ENCODE assay signal across 13 cellular contexts in the genomic region with DNA sequence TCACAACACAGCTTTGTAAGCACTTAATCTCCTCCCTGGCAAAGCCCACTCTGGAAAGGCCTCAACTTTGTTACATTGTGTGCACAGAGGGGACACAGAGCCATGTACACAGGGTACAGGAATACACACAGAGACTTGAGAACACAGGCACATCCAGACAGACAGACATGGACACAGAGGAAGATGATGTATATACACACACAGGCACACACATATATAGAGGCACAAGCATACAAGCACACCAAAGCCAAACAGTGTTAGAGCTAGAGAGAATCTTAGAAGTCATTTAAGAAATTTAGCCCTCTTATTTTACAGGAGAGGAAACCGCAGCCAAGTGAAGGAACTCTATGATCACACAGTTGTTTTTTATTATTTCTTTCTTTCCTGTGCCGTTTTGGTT. TPM values are rescaled to one million over a fixed set of nuclear protein-coding genes. Genes with fewer than 3 reads are reported as not detected.
DNase-seq lines count a peak whose midpoint lies in the region; ATAC-seq, FAIRE-seq and TF ChIP-seq lines count a peak whose summit lies in the region.
"Had no signal": no experiment of that assay in that cellular context is flagged by ENCODE, and none has a peak within 500 bp of the region (broad histone marks: within the 10 kb centered on the region; RNA-seq: fewer than 3 reads in every experiment).

No MANE protein-coding gene starts in this region.

- H3K4me1 ChIP-seq in A549 = peaks cover 64% of the 10 kb centered on the region
- H3K4me1 ChIP-seq in RWPE2 (ENCODE audit: insufficient read depth, poor library complexity, severe bottlenecking) = peaks cover 68% of the 10 kb centered on the region
- peaks cover 15% of the 10 kb centered on the region for H3K4me1 ChIP-seq in fibroblast of lung (ENCODE audit: control insufficient read depth, extremely low read depth, insufficient read depth, low read length)

- H3K4me3 ChIP-seq in A549 (no peak overlapping the region), RWPE2 (ENCODE audit: severe bottlenecking) (no peak overlapping the region), fibroblast of lung (replicated peaks in 1 of 4; ENCODE audit: control extremely low read depth in 1 of 4, insufficient read depth in 1 of 4, low read depth in 3 of 4, low read length in 4 of 4) (no peak overlapping the region)

- 38% methylated on average over 2 of the region's 2 CpGs for WGBS in A549 (ENCODE audit: missing lambda C conversion rate)

- no peak for DNase-seq in A549 (ENCODE audit: low read depth in 1 of 2, low spot score in 1 of 2)
- DNase-seq in RWPE2 (ENCODE audit: low spot score) = no peak
- DNase-seq in fibroblast of lung (ENCODE audit: low read depth in 2 of 2) = no peak
- no peak for DNase-seq in osteocyte (ENCODE audit: extremely low spot score, unreplicated experiment)
- no peak for DNase-seq in DMS 273 treated with DMSO at 0.1 percent for 48 hours (lab: John Stamatoyannopoulos, UW)
- DNase-seq in substantia nigra (lab: John Stamatoyannopoulos, UW) = no peak
- no peak for DNase-seq in T1000 (lab: John Stamatoyannopoulos, UW)
- DNase-seq in RPMI8226 = no peak
- DNase-seq: activated naive CD4-positive, alpha-beta T cell; NCI-H1436; NCI-H524 treated with DMSO at 0.1 percent for 48 hours had no signal

- TF ChIP-seq CTCF in A549 (IDR thresholded peaks at IDR 0.05) (no peak), RWPE2 (IDR thresholded peaks at IDR 0.05; ENCODE audit: poor library complexity, severe bottlenecking) (no peak), fibroblast of lung (conservative IDR thresholded peaks at IDR 0.05 in 1 of 2, IDR thresholded peaks at IDR 0.05 in 1 of 2; ENCODE audit: low read depth in 1 of 2, low read length in 2 of 2) (no peak), osteocyte (IDR thresholded peaks at IDR 0.05) (no peak)

- no peaks in the 10 kb centered on the region for H3K36me3 Mint-ChIP-seq in osteocyte (ENCODE audit: unreplicated experiment)

- H2AFZ ChIP-seq in fibroblast of lung (ENCODE audit: low read length) = no peak overlapping the region

- no peaks in the 10 kb centered on the region for H3K36me3 ChIP-seq in RWPE2 (ENCODE audit: low read depth)
- no peaks in the 10 kb centered on the region for H3K36me3 ChIP-seq in fibroblast of lung (ENCODE audit: control insufficient read depth, insufficient read depth, low read length)

- FAIRE-seq in A549 (lab: Jason Lieb, UNC) = no peak

- H3K27me3 Mint-ChIP-seq in osteocyte (ENCODE audit: unreplicated experiment) = peaks cover 18% of the 10 kb centered on the region

- H3K9me3 ChIP-seq in A549 = no peaks in the 10 kb centered on the region
- H3K9me3 ChIP-seq in RWPE2 (ENCODE audit: severe bottlenecking) = no peaks in the 10 kb centered on the region
- H3K9me3 ChIP-seq in fibroblast of lung (ENCODE audit: control insufficient read depth, insufficient read depth, low read depth, low read length) = no peaks in the 10 kb centered on the region

- POLR2A ChIA-PET in A549 (lab: Yijun Ruan, JAX) = interaction anchor here (0.6 to 3.5 kb wide), 6 partner anchors 8 to 211 kb away, joined by 3 to 27 read pairs (median 5); partner anchors contain the start of genes PEX12 and TAF15

- CTCF ChIA-PET in A549 (lab: Yijun Ruan, JAX) = interaction anchor here (0.6 to 43.9 kb wide), 6 partner anchors 9 to 177 kb away, joined by 3 to 2039 read pairs (median 10); partner anchors contain the start of genes C17orf50, GAS2L2, MMP28 and TAF15

- H3K9ac ChIP-seq in fibroblast of lung (ENCODE audit: insufficient read depth, low read length) = no peak overlapping the region

- H3K27ac ChIP-seq in A549 (peak overlapping the region; percentile 83 to 93), RWPE2 (ENCODE audit: poor library complexity, severe bottlenecking) (peak overlapping the region; percentile 91), fibroblast of lung (ENCODE audit: insufficient read depth, low read length) (peak overlapping the region; percentile 47), substantia nigra (ENCODE audit: low read depth, low read length, poor library complexity, severe bottlenecking) (no peak overlapping the region)

- no peaks in the 10 kb centered on the region for H3K9me3 Mint-ChIP-seq in osteocyte (ENCODE audit: unreplicated experiment)
- H3K9me3 Mint-ChIP-seq: neural crest cell had no signal

- no peak for TF ChIP-seq POLR2A in A549 (IDR thresholded peaks at IDR 0.05; ENCODE audit: low read length)

- no peaks in the 10 kb centered on the region for H3K27me3 ChIP-seq in RWPE2 (ENCODE audit: insufficient read depth, poor library complexity, severe bottlenecking)
- peaks cover 21% of the 10 kb centered on the region for H3K27me3 ChIP-seq in fibroblast of lung (ENCODE audit: control insufficient read depth, insufficient read depth, low read length)

- H3K27ac Mint-ChIP-seq in osteocyte (ENCODE audit: unreplicated experiment) = peak overlapping the region; percentile 91

- TF ChIP-seq EP300 in A549 (IDR thresholded peaks at IDR 0.05) = no peak

- no peaks in the 10 kb centered on the region for H3K79me2 ChIP-seq in fibroblast of lung (ENCODE audit: control insufficient read depth, insufficient read depth, low read length)

- no peak overlapping the region for H3K4me3 Mint-ChIP-seq in osteocyte (ENCODE audit: unreplicated experiment)
- H3K4me3 Mint-ChIP-seq: neural crest cell had no signal

- H3K4me2 ChIP-seq in A549 = peak overlapping the region; percentile 83
- H3K4me2 ChIP-seq in fibroblast of lung (ENCODE audit: extremely low read depth, insufficient read depth, low read length) = peak overlapping the region; percentile 78

- peaks cover 36% of the 10 kb centered on the region for H3K4me1 Mint-ChIP-seq in osteocyte (ENCODE audit: unreplicated experiment)

- H4K20me1 ChIP-seq in fibroblast of lung (ENCODE audit: control insufficient read depth, extremely low read depth, insufficient read depth, low read length) = no peaks in the 10 kb centered on the region

- ATAC-seq in A549 = peak; percentile 64 to 66
- ATAC-seq in RWPE2 (ENCODE audit: low read depth) = peak; percentile 1; the same call in 1 of the 3 replicates

- no peak for TF ChIP-seq RAD21 in A549 (conservative IDR thresholded peaks at IDR 0.05 in 1 of 2, IDR thresholded peaks at IDR 0.05 in 1 of 2)

TF ChIP-seq in A549, 52 proteins besides CTCF, POLR2A, EP300 and RAD21 (continues in another document):
- TF ChIP-seq ZNF302 (CRISPR knock-in tag; IDR thresholded peaks at IDR 0.05) = no peak
- TF ChIP-seq MAFK (IDR thresholded peaks at IDR 0.05; ENCODE audit: partially characterized antibody) = no peak
- TF ChIP-seq PHF8 (IDR thresholded peaks at IDR 0.05; ENCODE audit: borderline replicate concordance, low read depth) = no peak

RNA-seq across cellular contexts. Expression of gene MMP28, which starts 6.4 kb away (rescaled TPM):
- polyA plus RNA-seq in A549 (2011; rRNA removed) = 6.7 and 7.1 TPM in 2 replicates
- 5.0 and 5.1 TPM in 2 replicates for polyA plus RNA-seq in A549 (2012; cell fraction: cytosol; rRNA removed)
- polyA plus RNA-seq in A549 (2012; cell fraction: nucleus; rRNA removed) = 4.7 and 7.1 TPM in 2 replicates
- polyA plus RNA-seq in A549 (2017; fragmentation: RNase III; extraction: RNeasy Plus Mini Kit Qiagen cat#74134 plus additional on column Dnase treatment) = 5.2 to 8.3 TPM (median 6.6 TPM) in 3 replicates
- polyA minus RNA-seq in A549 (2011; rRNA and poly(A)+ RNA removed) = 3.5 and 4.4 TPM in 2 replicates
- total RNA-seq in fibroblast of lung = 2.8 and 4.6 TPM in 2 replicates
- 0.49 and 1.1 TPM in 2 replicates for polyA plus RNA-seq in fibroblast of lung
- 0.46 and 0.58 TPM in 2 replicates for polyA plus RNA-seq in fibroblast of lung (2012)
- polyA minus RNA-seq in fibroblast of lung (ENCODE audit: low replicate concordance) = not detected in 2 replicates
- 0.73 and 0.75 TPM in 2 replicates for total RNA-seq in osteocyte

RNA-seq across cellular contexts. Expression of gene TAF15, which starts 20.2 kb away (rescaled TPM):
- polyA plus RNA-seq in A549 (2011; rRNA removed) (130 and 213 TPM in 2 replicates), A549 (2017; fragmentation: RNase III; extraction: RNeasy Plus Mini Kit Qiagen cat#74134 plus additional on column Dnase treatment) (543 to 568 TPM (median 544 TPM) in 3 replicates), fibroblast of lung (22.9 and 30.5 TPM in 2 replicates)
- polyA plus RNA-seq in A549 (2012; cell fraction: cytosol; rRNA removed) = 141 and 153 TPM in 2 replicates
- polyA plus RNA-seq in A549 (2012; cell fraction: nucleus; rRNA removed) = 63.3 and 107 TPM in 2 replicates
- polyA minus RNA-seq in A549 (2011; rRNA and poly(A)+ RNA removed) = 100 and 113 TPM in 2 replicates
- total RNA-seq in fibroblast of lung (57.8 and 84.1 TPM in 2 replicates), osteocyte (157 and 170 TPM in 2 replicates)
- 144 and 199 TPM in 2 replicates for polyA plus RNA-seq in fibroblast of lung (2012)
- 37.2 and 39.4 TPM in 2 replicates for polyA minus RNA-seq in fibroblast of lung (ENCODE audit: low replicate concordance)

RNA-seq across cellular contexts. Expression of gene C17orf50, which starts 28.4 kb away (rescaled TPM):
- 0.19 TPM in 1 of 2 replicates, not detected in the other for polyA plus RNA-seq in A549 (2011; rRNA removed)
- polyA plus RNA-seq in A549 (2012; cell fraction: cytosol; rRNA removed) = 0.31 and 0.32 TPM in 2 replicates
- 0.24 TPM in 1 of 2 replicates, not detected in the other for polyA plus RNA-seq in A549 (2012; cell fraction: nucleus; rRNA removed)
- polyA plus RNA-seq in A549 (2017; fragmentation: RNase III; extraction: RNeasy Plus Mini Kit Qiagen cat#74134 plus additional on column Dnase treatment) = 0.12 to 0.28 TPM (median 0.22 TPM) in 3 replicates
- not detected in 2 replicates for polyA minus RNA-seq in A549 (2011; rRNA and poly(A)+ RNA removed)
- not detected in 2 replicates for total RNA-seq in fibroblast of lung
- not detected in 2 replicates for polyA plus RNA-seq in fibroblast of lung
- not detected in 2 replicates for polyA plus RNA-seq in fibroblast of lung (2012)
- not detected in 2 replicates for polyA minus RNA-seq in fibroblast of lung (ENCODE audit: low replicate concordance)
- not detected in 2 replicates for total RNA-seq in osteocyte
- total RNA-seq: cerebellum had no signal

RNA-seq across cellular contexts. Expression of gene GAS2L2, which starts 36.0 kb away (rescaled TPM):
- polyA plus RNA-seq in A549 (2011; rRNA removed) (0.06 and 0.12 TPM in 2 replicates), A549 (2017; fragmentation: RNase III; extraction: RNeasy Plus Mini Kit Qiagen cat#74134 plus additional on column Dnase treatment) (0.09 to 0.15 TPM (median 0.13 TPM) in 3 replicates), fibroblast of lung (not detected in 2 replicates)
- polyA plus RNA-seq in A549 (2012; cell fraction: cytosol; rRNA removed) = 0.04 TPM in 2 replicates
- polyA plus RNA-seq in A549 (2012; cell fraction: nucleus; rRNA removed) = 0.34 and 0.42 TPM in 2 replicates
- 0.04 and 0.10 TPM in 2 replicates for polyA minus RNA-seq in A549 (2011; rRNA and poly(A)+ RNA removed)
- total RNA-seq in fibroblast of lung (not detected in 2 replicates), osteocyte (not detected in 2 replicates)
- polyA plus RNA-seq in fibroblast of lung (2012) = not detected in 2 replicates
- polyA minus RNA-seq in fibroblast of lung (ENCODE audit: low replicate concordance) = not detected in 2 replicates

RNA-seq across cellular contexts. Expression of gene RASL10B, which starts 57.6 kb away (rescaled TPM):
- polyA plus RNA-seq in A549 (2011; rRNA removed) = 0.05 and 0.07 TPM in 2 replicates
- polyA plus RNA-seq in A549 (2012; cell fraction: cytosol; rRNA removed) = 0.12 and 0.17 TPM in 2 replicates
- polyA plus RNA-seq in A549 (2012; cell fraction: nucleus; rRNA removed) = 0.11 and 0.31 TPM in 2 replicates
- 0.10 to 0.26 TPM (median 0.24 TPM) in 3 replicates for polyA plus RNA-seq in A549 (2017; fragmentation: RNase III; extraction: RNeasy Plus Mini Kit Qiagen cat#74134 plus additional on column Dnase treatment)
- 0.21 and 0.34 TPM in 2 replicates for polyA minus RNA-seq in A549 (2011; rRNA and poly(A)+ RNA removed)
- 1.5 and 4.1 TPM in 2 replicates for total RNA-seq in fibroblast of lung
- polyA plus RNA-seq in fibroblast of lung = 0.44 and 0.78 TPM in 2 replicates
- polyA plus RNA-seq in fibroblast of lung (2012) = 0.96 and 1.5 TPM in 2 replicates
- polyA minus RNA-seq in fibroblast of lung (ENCODE audit: low replicate concordance) = 1.4 and 2.6 TPM in 2 replicates
- total RNA-seq in osteocyte = 15.6 and 16.2 TPM in 2 replicates
